Comparison of ENCODE assay signal across 1 cellular context in genomic region chr11:8967159-8967558, GRCh38.
TF ChIP-seq lines count a peak whose summit lies in the region.

No MANE protein-coding gene starts in this region.

TF ChIP-seq in GM12878, 131 proteins besides CTCF, POLR2A, EP300 and RAD21:
- TF ChIP-seq ELK1 (IDR thresholded peaks at IDR 0.05; ENCODE audit: low read depth, low read length): no peak
- 0 out of 2 replicates have a peak, but pooled peaks have one; percentile 42 for TF ChIP-seq SPI1 (IDR thresholded peaks at IDR 0.05; ENCODE audit: borderline replicate concordance, insufficient read depth, low read depth, low read length)
